Comparison of ENCODE assay signal across 20 cellular contexts in the genomic region with DNA sequence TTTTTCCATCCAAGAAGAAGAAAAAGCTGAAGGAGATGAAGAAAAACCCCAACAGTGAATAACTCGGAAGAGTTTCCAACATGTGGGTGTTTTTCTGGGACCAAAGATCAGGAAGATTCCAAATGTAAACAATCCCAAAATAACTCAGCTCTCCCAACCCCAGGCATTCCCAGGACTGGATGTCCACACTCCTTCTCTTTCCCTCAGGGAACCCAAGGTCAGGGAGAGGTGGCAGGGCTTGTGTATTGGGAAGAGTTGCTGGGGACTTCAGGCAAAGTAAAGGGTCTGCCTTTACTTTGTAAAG.
A peak's percentile ranks its signal among the peaks of the same experiment; 100 is the strongest.
DNase-seq lines count a peak whose midpoint lies in the region; ATAC-seq, FAIRE-seq and TF ChIP-seq lines count a peak whose summit lies in the region.
"Had no signal": no experiment of that assay in that cellular context is flagged by ENCODE, and none has a peak within 500 bp of the region (broad histone marks: within the 10 kb centered on the region; RNA-seq: fewer than 3 reads in every experiment).

No MANE protein-coding gene starts in this region.

- H3K4me1 ChIP-seq in H1 (replicated peaks in 1 of 4; ENCODE audit: control insufficient read depth in 3 of 4, insufficient read depth in 4 of 4, low read length in 3 of 4) (no peaks in the 10 kb centered on the region), liver (ENCODE audit: control insufficient read depth in 4 of 4, insufficient read depth in 4 of 4, low read length in 3 of 4) (peaks cover 0 to 3% (median 0%) of the 10 kb centered on the region in 4 donors), skeletal muscle tissue (ENCODE audit: control insufficient read depth in 3 of 3, insufficient read depth in 3 of 3, low read length in 3 of 3) (peaks cover 47 to 55% (median 49%) of the 10 kb centered on the region in 3 donors)

- no peaks in the 10 kb centered on the region for H3K36me3 Mint-ChIP-seq in CD4-positive, alpha-beta T cell (ENCODE audit: low read depth)
- H3K36me3 Mint-ChIP-seq: stimulated activated naive B cell treated with anti-CD40 and anti-IgM and Interleukin-4, amounts not matched to agents 10 μg/mL and 1 μg/mL and 100 μg/mL, for 72 hours had no signal

- H3K9ac ChIP-seq in H1 (replicated peaks in 1 of 4; ENCODE audit: extremely low read depth in 1 of 4, low read depth in 3 of 4, low read length in 3 of 4) (no peak overlapping the region), liver (ENCODE audit: low read depth in 1 of 2, low read length in 2 of 2) (no peak overlapping the region), skeletal muscle tissue (ENCODE audit: low read depth in 1 of 3, low read length in 3 of 3) (no peak overlapping the region)

- no peak for ATAC-seq in HG02938 (IDR thresholded peaks at IDR 0.05; ENCODE audit: unreplicated experiment)
- no peak for ATAC-seq in CD4-positive, alpha-beta T cell (ENCODE audit: poor library complexity)
- ATAC-seq: activated T-cell treated with anti-CD3 and anti-CD28 coated beads, Interleukin-2, amount 50 U/mL, for 4 hours; stimulated activated naive B cell treated with anti-CD40 and anti-IgM and Interleukin-4, amounts not matched to agents 10 μg/mL and 1 μg/mL and 100 μg/mL, for 72 hours had no signal

- H3K36me3 ChIP-seq in BJ (ENCODE audit: control insufficient read depth, insufficient read depth, low read length) (no peaks in the 10 kb centered on the region), H1 (ENCODE audit: control insufficient read depth in 2 of 4, insufficient read depth in 4 of 4, low read length in 3 of 4) (no peaks in the 10 kb centered on the region), liver (ENCODE audit: control insufficient read depth in 4 of 4, insufficient read depth in 3 of 4, low read depth in 1 of 4, low read length in 3 of 4) (no peaks in the 10 kb centered on the region), skeletal muscle tissue (ENCODE audit: control insufficient read depth in 3 of 3, insufficient read depth in 3 of 3, low read length in 3 of 3) (no peaks in the 10 kb centered on the region)
- H3K36me3 ChIP-seq: brain microvascular endothelial cell had no signal

- CTCF ChIA-PET in BJ (lab: Yijun Ruan, JAX) (no interaction called here), H1 (lab: Charles Lee; ENCODE audit: partially characterized antibody) (interaction anchor here (0.6 kb wide), 1 partner anchor 438 kb away, joined by 3 read pairs; no protein-coding TSS in a partner anchor)
- CTCF ChIA-PET in CD4-positive, alpha-beta T cell (lab: Charles Lee): no interaction called here

- H3K4ac ChIP-seq in H1 (replicated peaks; ENCODE audit: insufficient read length, low read depth, low read length): no peak overlapping the region

- H3K9me3 Mint-ChIP-seq in CD4-positive, alpha-beta T cell: no peaks in the 10 kb centered on the region

- no peak overlapping the region for H3K4me2 ChIP-seq in H1 (ENCODE audit: insufficient read depth in 1 of 2, low read depth in 2 of 2, low read length in 2 of 2)

- H3K27ac ChIP-seq in H1 (ENCODE audit: low read depth, low read length) (no peak overlapping the region), liver (ENCODE audit: low read depth in 1 of 2, low read length in 2 of 2) (no peak overlapping the region), skeletal muscle tissue (ENCODE audit: low read depth, low read length) (peak overlapping the region; percentile 45)
- H3K27ac ChIP-seq in CD4-positive, alpha-beta T cell (ENCODE audit: low read depth, low read length): no peak overlapping the region
- H3K27ac ChIP-seq: brain microvascular endothelial cell had no signal

- H3K4me3 Mint-ChIP-seq in CD4-positive, alpha-beta T cell: no peak overlapping the region
- H3K4me3 Mint-ChIP-seq: activated CD4-positive, alpha-beta memory T cell treated with anti-CD3 and anti-CD28 coated beads, Interleukin-2, amount 10 ng/mL, durations not matched to agents 7 days and 5 days; activated T-cell treated with anti-CD3 and anti-CD28 coated beads, Interleukin-2, amount 50 U/mL, for 4 hours; stimulated activated naive B cell treated with anti-CD40 and anti-IgM and Interleukin-4, amounts not matched to agents 10 μg/mL and 1 μg/mL and 100 μg/mL, for 72 hours had no signal

- H3K14ac ChIP-seq in H1 (ENCODE audit: insufficient read length): no peak overlapping the region

- TF ChIP-seq CTCF in BJ (IDR thresholded peaks at IDR 0.05; ENCODE audit: insufficient read depth, low read depth, low read length) (no peak), H1 (IDR thresholded peaks at IDR 0.05; ENCODE audit: control extremely low read depth in 1 of 3, insufficient read depth in 1 of 3, low read depth in 1 of 3, low read length in 3 of 3) (no peak), liver (IDR thresholded peaks at IDR 0.05; ENCODE audit: low read depth, low read length, missing input control) (no peak)
- TF ChIP-seq CTCF in CD4-positive, alpha-beta T cell (IDR thresholded peaks at IDR 0.05): no peak

- H4K5ac ChIP-seq in H1 (ENCODE audit: insufficient read length, low read depth, low read length): no peak overlapping the region

- H3K27me3 ChIP-seq in BJ (ENCODE audit: control insufficient read depth, insufficient read depth, low read length) (peaks cover 2% of the 10 kb centered on the region; the same call in 1 of the 2 replicates), H1 (replicated peaks in 1 of 4; ENCODE audit: control insufficient read depth in 3 of 4, extremely low read depth in 1 of 4, insufficient read depth in 3 of 4, low read length in 3 of 4) (0 out of 7 replicates have a peak, but pooled peaks cover 0 to 2% (median 0%) of the 10 kb centered on the region in 4 experiments), liver (ENCODE audit: control insufficient read depth in 4 of 4, insufficient read depth in 4 of 4, low read length in 3 of 4) (no peaks in the 10 kb centered on the region), skeletal muscle tissue (ENCODE audit: control insufficient read depth in 3 of 3, insufficient read depth in 3 of 3, low read length in 3 of 3) (no peaks in the 10 kb centered on the region)
- H3K27me3 ChIP-seq in CD4-positive, alpha-beta T cell (ENCODE audit: control insufficient read depth, insufficient read depth, low read length): no peaks in the 10 kb centered on the region
- H3K27me3 ChIP-seq: brain microvascular endothelial cell, dorsolateral prefrontal cortex had no signal

- no peak for TF ChIP-seq EP300 in H1 (IDR thresholded peaks at IDR 0.05; ENCODE audit: borderline replicate concordance in 1 of 2, low read depth in 2 of 2, low read length in 2 of 2)

- no peaks in the 10 kb centered on the region; the same call in 1 of the 2 replicates for H3K23me2 ChIP-seq in H1 (ENCODE audit: low read depth, low read length)

- H3K23ac ChIP-seq in H1 (ENCODE audit: insufficient read length): no peak overlapping the region

- FAIRE-seq in H1 (lab: Jason Lieb, UNC): no peak
- FAIRE-seq: HTR-8/SVneo, keratinocyte had no signal

- H4K8ac ChIP-seq in H1 (ENCODE audit: extremely low read depth, insufficient read depth, low read length): no peak overlapping the region

- no peak overlapping the region for H2BK20ac ChIP-seq in H1 (ENCODE audit: low read length)

- no peaks in the 10 kb centered on the region for H3K79me2 ChIP-seq in H1 (ENCODE audit: control insufficient read depth in 1 of 2, insufficient read depth in 2 of 2, low read length in 2 of 2)

- H3K9me3 ChIP-seq in H1 (ENCODE audit: insufficient read depth in 2 of 2, low read depth in 1 of 2, low read length in 1 of 2): 0 out of 4 replicates have a peak, but pooled peaks cover 3% of the 10 kb centered on the region in 2 experiments
- peaks cover 0 to 3% (median 1%) of the 10 kb centered on the region in 4 donors for H3K9me3 ChIP-seq in liver (ENCODE audit: control insufficient read depth in 4 of 4, low read length in 3 of 4)
- H3K9me3 ChIP-seq in skeletal muscle tissue (ENCODE audit: control insufficient read depth in 3 of 3, low read length in 3 of 3): peaks cover 0 to 2% (median 0%) of the 10 kb centered on the region in 3 donors
- peaks cover 6% of the 10 kb centered on the region for H3K9me3 ChIP-seq in CD4-positive, alpha-beta T cell (ENCODE audit: control insufficient read depth, low read length)

- H2AK5ac ChIP-seq in H1 (ENCODE audit: low read depth, low read length): no peak overlapping the region

- H2BK5ac ChIP-seq in H1 (ENCODE audit: low read depth, low read length): no peak overlapping the region

- no peak overlapping the region for H2BK12ac ChIP-seq in H1 (ENCODE audit: low read depth, low read length)

- POLR2A ChIA-PET in BJ (lab: Charles Lee) (interaction anchor here (0.6 kb wide), 1 partner anchor 1649 kb away, joined by 8 read pairs; no protein-coding TSS in a partner anchor), H1 (lab: Charles Lee; ENCODE audit: partially characterized antibody) (no interaction called here)
- POLR2A ChIA-PET in CD4-positive, alpha-beta T cell (lab: Charles Lee): no interaction called here

- no peaks in the 10 kb centered on the region for H3K4me1 Mint-ChIP-seq in CD4-positive, alpha-beta T cell (ENCODE audit: low read depth)
- H3K4me1 Mint-ChIP-seq: activated CD4-positive, alpha-beta memory T cell treated with anti-CD3 and anti-CD28 coated beads, Interleukin-2, amount 10 ng/mL, durations not matched to agents 7 days and 5 days; stimulated activated naive B cell treated with anti-CD40 and anti-IgM and Interleukin-4, amounts not matched to agents 10 μg/mL and 1 μg/mL and 100 μg/mL, for 72 hours had no signal

- no peak for TF ChIP-seq POLR2A in H1 (IDR thresholded peaks at IDR 0.05; ENCODE audit: control extremely low read depth in 1 of 2, low read depth in 2 of 2, low read length in 2 of 2)

- H3K4me3 ChIP-seq in BJ (ENCODE audit: low read depth, low read length): no peak overlapping the region
- no peak overlapping the region for H3K4me3 ChIP-seq in H1 (ENCODE audit: extremely low read depth in 1 of 4, insufficient read depth in 2 of 4, low read depth in 3 of 4, low read length in 4 of 4)
- no peak overlapping the region for H3K4me3 ChIP-seq in liver (ENCODE audit: low read depth in 1 of 3, low read length in 3 of 3)
- H3K4me3 ChIP-seq in skeletal muscle tissue (ENCODE audit: low read length in 3 of 3): no peak overlapping the region
- H3K4me3 ChIP-seq: dorsolateral prefrontal cortex had no signal

- no peak for TF ChIP-seq RAD21 in H1 (IDR thresholded peaks at IDR 0.05 in 1 of 2, conservative IDR thresholded peaks at IDR 0.05 in 1 of 2; ENCODE audit: low read depth in 2 of 2, low read length in 2 of 2)
- no peak for TF ChIP-seq RAD21 in liver (IDR thresholded peaks at IDR 0.05)

- no peaks in the 10 kb centered on the region for H4K20me1 ChIP-seq in H1 (replicated peaks in 1 of 2; ENCODE audit: control insufficient read depth in 1 of 2, insufficient read depth in 2 of 2, low read length in 2 of 2)

- H3K79me1 ChIP-seq in H1 (ENCODE audit: low read depth, low read length): no peaks in the 10 kb centered on the region

- intact Hi-C loops in CD4-positive, alpha-beta T cell (cut with DNase I, micrococcal nuclease): no loop called here

- H3K27me3 Mint-ChIP-seq in CD4-positive, alpha-beta T cell: peaks cover 11% of the 10 kb centered on the region
- H3K27me3 Mint-ChIP-seq: stimulated activated naive B cell treated with anti-CD40 and anti-IgM and Interleukin-4, amounts not matched to agents 10 μg/mL and 1 μg/mL and 100 μg/mL, for 72 hours had no signal

- peak overlapping the region; percentile 21 for H3K56ac ChIP-seq in H1 (replicated peaks; ENCODE audit: insufficient read length, low read depth, low read length)

- H2AFZ ChIP-seq in H1 (ENCODE audit: low read length): no peak overlapping the region

- no peak overlapping the region for H2BK15ac ChIP-seq in H1 (ENCODE audit: low read length)

- no peak overlapping the region for H2BK120ac ChIP-seq in H1 (replicated peaks; ENCODE audit: low read depth, low read length)

- no peak overlapping the region for H3K18ac ChIP-seq in H1 (ENCODE audit: extremely low read depth, low read length)

- DNase-seq in BJ (ENCODE audit: low read depth): peak; percentile 50
- no peak for DNase-seq in H1 (ENCODE audit: low read depth in 1 of 2, low spot score in 2 of 2)
- no peak for DNase-seq in CD4-positive, alpha-beta T cell
- no peak for DNase-seq in NCI-H510A treated with DMSO at 0.1 percent for 48 hours (lab: John Stamatoyannopoulos, UW)
- no peak for DNase-seq in NCI-H1092 treated with DMSO at 0.1 percent for 48 hours (lab: John Stamatoyannopoulos, UW)
- DNase-seq: activated CD4-positive, alpha-beta memory T cell treated with anti-CD3 and anti-CD28 coated beads, Interleukin-2, amount 10 ng/mL, durations not matched to agents 7 days and 5 days; activated naive CD4-positive, alpha-beta T cell treated with anti-CD3 and anti-CD28 coated beads, Interleukin-2, amount 50 U/mL, for 16 hours; activated T-cell treated with anti-CD3 and anti-CD28 coated beads, Interleukin-2, amount 50 U/mL, for 4 hours; brain microvascular endothelial cell; dorsolateral prefrontal cortex; hippocampal formation; NCI-H146; NCI-H226; SHP77 treated with DMSO at 0.1 percent for 48 hours; stimulated activated naive B cell treated with anti-CD40 and anti-IgM and Interleukin-4, amounts not matched to agents 10 μg/mL and 1 μg/mL and 100 μg/mL, for 72 hours had no signal

- H4K91ac ChIP-seq in H1 (replicated peaks; ENCODE audit: insufficient read length, low read length): no peak overlapping the region

- no peak overlapping the region for H3K27ac Mint-ChIP-seq in CD4-positive, alpha-beta T cell
- H3K27ac Mint-ChIP-seq: activated CD4-positive, alpha-beta memory T cell treated with anti-CD3 and anti-CD28 coated beads, Interleukin-2, amount 10 ng/mL, durations not matched to agents 7 days and 5 days; stimulated activated naive B cell treated with anti-CD40 and anti-IgM and Interleukin-4, amounts not matched to agents 10 μg/mL and 1 μg/mL and 100 μg/mL, for 72 hours had no signal

- 100% methylated on average over 1 of the region's 1 CpG; no CpG with 5 or more reads in 1 of the 2 experiments for WGBS in H1 (ENCODE audit: extremely low coverage in 1 of 2, insufficient coverage in 1 of 2, insufficient read length in 1 of 2, insufficient replicate concordance in 2 of 2, low coverage in 1 of 2, low lambda C conversion rate in 2 of 2, missing lambda C conversion rate in 1 of 2), 2 experiments
- WGBS in liver: 61% methylated on average over 1 of the region's 1 CpG
